ENCODE assay signal across 1 cellular context in genomic region chr2:37776487-37776886, GRCh38.
TF ChIP-seq lines count a peak whose summit lies in the region.

No MANE protein-coding gene starts in this region.

TF ChIP-seq in H1, 55 proteins besides CTCF, POLR2A, EP300 and RAD21 (continued from another document):
- TF ChIP-seq POLR2AphosphoS5 (IDR thresholded peaks at IDR 0.05; ENCODE audit: low read depth, low read length) (no peak), SP1 (IDR thresholded peaks at IDR 0.05; ENCODE audit: low read depth, low read length) (no peak), FOSL1 (IDR thresholded peaks at IDR 0.05; ENCODE audit: insufficient read depth, low read depth, low read length) (no peak), KDM5A (IDR thresholded peaks at IDR 0.05; ENCODE audit: low read length) (no peak), CHD1 (IDR thresholded peaks at IDR 0.05; ENCODE audit: low read depth, low read length) (no peak), SIRT6 (IDR thresholded peaks at IDR 0.05; ENCODE audit: low read length) (no peak), POU5F1 (IDR thresholded peaks at IDR 0.05; ENCODE audit: low read depth, low read length) (no peak), BCL11A (IDR thresholded peaks at IDR 0.05; ENCODE audit: low read depth in 2 of 2, low read length in 2 of 2) (no peak)
